ENCODE assay signal across 28 cellular contexts in the genomic region with DNA sequence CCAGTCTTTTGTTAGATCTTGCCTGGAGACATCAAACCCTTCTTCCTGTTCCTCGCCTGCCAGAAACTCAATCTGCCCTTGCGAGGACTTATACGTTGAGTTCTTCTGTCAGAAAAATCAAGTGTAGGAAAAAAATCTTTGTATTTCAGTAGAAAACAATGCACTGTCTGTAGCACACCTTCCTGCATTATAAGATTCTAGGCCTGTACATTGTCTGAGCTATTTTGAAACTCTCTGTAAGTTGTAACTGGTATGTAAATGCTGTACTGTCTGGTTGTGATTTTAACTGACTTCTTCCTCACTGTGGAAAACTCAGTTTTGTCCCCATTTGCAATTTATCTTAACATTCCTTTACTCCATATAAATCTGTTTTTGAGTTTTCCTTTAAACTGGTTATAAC. TPM values are rescaled to one million over a fixed set of nuclear protein-coding genes. Genes with fewer than 3 reads are reported as not detected.
DNase-seq lines count a peak whose midpoint lies in the region; ATAC-seq, FAIRE-seq and TF ChIP-seq lines count a peak whose summit lies in the region.
"Had no signal": no experiment of that assay in that cellular context is flagged by ENCODE, and none has a peak within 500 bp of the region (broad histone marks: within the 10 kb centered on the region; RNA-seq: fewer than 3 reads in every experiment).

No MANE protein-coding gene starts in this region.

- CTCF ChIA-PET in GM12878 (lab: Yijun Ruan, JAX), result interaction anchor here (1.0 to 15.1 kb wide), 5 partner anchors 19 to 168 kb away, joined by 3 to 389 read pairs (median 5); a partner anchor contains a TSS

- H3K4me2 ChIP-seq in Loucy (ENCODE audit: low read depth, low read length, poor library complexity, severe bottlenecking) (no peak overlapping the region), GM12878 (ENCODE audit: control insufficient read depth, insufficient read depth) (no peak overlapping the region)
- H3K4me2 ChIP-seq: BLaER1 had no signal

- H3F3A ChIP-seq in Loucy (ENCODE audit: low read depth), result no peaks in the 10 kb centered on the region

- no peaks in the 10 kb centered on the region for H3K36me3 ChIP-seq in CD4-positive, CD25-positive, alpha-beta regulatory T cell (ENCODE audit: control insufficient read depth, insufficient read depth, low read length)
- no peaks in the 10 kb centered on the region for H3K36me3 ChIP-seq in Loucy (ENCODE audit: insufficient read depth, low read length)
- no peaks in the 10 kb centered on the region for H3K36me3 ChIP-seq in GM12878 (ENCODE audit: control insufficient read depth in 2 of 2, insufficient read depth in 2 of 2, low read length in 1 of 2)
- H3K36me3 ChIP-seq: BLaER1 had no signal

- H3K27ac ChIP-seq in CD4-positive, CD25-positive, alpha-beta regulatory T cell (ENCODE audit: insufficient read depth, low read length, poor library complexity, severe bottlenecking), result no peak overlapping the region
- H3K27ac ChIP-seq in GM12878 (ENCODE audit: control insufficient read depth, insufficient read depth), result no peak overlapping the region
- H3K27ac ChIP-seq: BLaER1, RWPE1, SK-N-MC had no signal

- no TSS peak for BruUV-seq in GM12878 (replicated peaks; lab: Mats Ljungman, UMichigan)

- SMC1A ChIA-PET in GM12878 (lab: Charles Lee; ENCODE audit: uncharacterized antibody, unreplicated experiment), result interaction anchor here (1.0 to 13.1 kb wide), 5 partner anchors 20 to 79 kb away, joined by 3 to 237 read pairs (median 7); a partner anchor contains a TSS

- DNase-seq in CD4-positive, CD25-positive, alpha-beta regulatory T cell, result peak in 1 of 3 donors; percentile 42
- DNase-seq in GM12878 (ENCODE audit: low read depth, low spot score) (no peak), Right ventricle myocardium inferior (ENCODE audit: missing footprints) (no peak), NCI-H2081 treated with DMSO at 0.1 percent for 48 hours (lab: John Stamatoyannopoulos, UW) (no peak)
- no peak for DNase-seq in stimulated activated effector memory CD8-positive, alpha-beta T cell treated with anti-CD3 and anti-CD28 coated beads, Interleukin-12 subunit alpha, Interleukin-12 subunit beta, amount 100 ng/mL, for 72 hours (ENCODE audit: low spot score in 2 of 2)
- DNase-seq: CD4-positive, alpha-beta memory T cell; COR-L47; H7; Kasumi-1; NCI-H1105; NCI-H1436 treated with DMSO at 0.1 percent for 48 hours; NCI-H1930; NCI-H446; NCI-H524 treated with DMSO at 0.1 percent for 48 hours; NCI-H774; SIG-M5 had no signal

- H3K4me1 ChIP-seq in CD4-positive, CD25-positive, alpha-beta regulatory T cell (ENCODE audit: control insufficient read depth, insufficient read depth, low read length, poor library complexity, severe bottlenecking), result peaks cover 10% of the 10 kb centered on the region
- H3K4me1 ChIP-seq in Loucy (ENCODE audit: insufficient read depth, low read length, poor library complexity, severe bottlenecking) (peaks cover 4% of the 10 kb centered on the region), GM12878 (ENCODE audit: control insufficient read depth, insufficient read depth, low read length) (peaks cover 8% of the 10 kb centered on the region)

- H4K20me1 ChIP-seq in Loucy (ENCODE audit: insufficient read depth, low read length, poor library complexity, severe bottlenecking) (no peaks in the 10 kb centered on the region), GM12878 (ENCODE audit: control insufficient read depth, insufficient read depth) (no peaks in the 10 kb centered on the region)
- H4K20me1 ChIP-seq: BLaER1 had no signal

- no peak for FAIRE-seq in GM12878 (lab: Jason Lieb, UNC)
- FAIRE-seq: G401.6, K562 had no signal

- 0 out of 2 replicates have a peak overlapping the region, but pooled peaks have one; percentile 11 for H2AFZ ChIP-seq in Loucy (ENCODE audit: low read length)
- no peak overlapping the region for H2AFZ ChIP-seq in GM12878 (ENCODE audit: control insufficient read depth, low read depth, low read length)

- peaks cover 4 to 17% (median 12%) of the 10 kb centered on the region in 4 donors for H3K4me1 Mint-ChIP-seq in CD4-positive, CD25-positive, alpha-beta regulatory T cell
- peaks cover 19% of the 10 kb centered on the region for H3K4me1 Mint-ChIP-seq in stimulated activated effector memory CD8-positive, alpha-beta T cell treated with anti-CD3 and anti-CD28 coated beads, Interleukin-12 subunit alpha, Interleukin-12 subunit beta, amount 100 ng/mL, for 72 hours

- no peaks in the 10 kb centered on the region for H3K36me3 Mint-ChIP-seq in CD4-positive, CD25-positive, alpha-beta regulatory T cell
- no peaks in the 10 kb centered on the region for H3K36me3 Mint-ChIP-seq in stimulated activated effector memory CD8-positive, alpha-beta T cell treated with anti-CD3 and anti-CD28 coated beads, Interleukin-12 subunit alpha, Interleukin-12 subunit beta, amount 100 ng/mL, for 72 hours
- H3K36me3 Mint-ChIP-seq: CD4-positive, alpha-beta memory T cell had no signal

- no peaks in the 10 kb centered on the region for H3K79me2 ChIP-seq in Loucy (ENCODE audit: insufficient read depth, low read length)
- H3K79me2 ChIP-seq in GM12878 (ENCODE audit: control insufficient read depth, insufficient read depth, low read length), result no peaks in the 10 kb centered on the region

- H3K27me3 Mint-ChIP-seq in CD4-positive, CD25-positive, alpha-beta regulatory T cell, result no peaks in the 10 kb centered on the region
- H3K27me3 Mint-ChIP-seq: CD4-positive, alpha-beta memory T cell had no signal

- TF ChIP-seq CTCF in Loucy (conservative IDR thresholded peaks at IDR 0.05; ENCODE audit: low read length) (no peak), GM12878 (IDR thresholded peaks at IDR 0.05 in 2 of 3, conservative IDR thresholded peaks at IDR 0.05 in 1 of 3; ENCODE audit: control insufficient read depth in 2 of 3, extremely low read depth in 1 of 3, insufficient read depth in 1 of 3, low read depth in 3 of 3, low read length in 3 of 3) (no peak)

- no peak overlapping the region for H3K4me3 Mint-ChIP-seq in CD4-positive, CD25-positive, alpha-beta regulatory T cell
- H3K4me3 Mint-ChIP-seq in stimulated activated effector memory CD8-positive, alpha-beta T cell treated with anti-CD3 and anti-CD28 coated beads, Interleukin-12 subunit alpha, Interleukin-12 subunit beta, amount 100 ng/mL, for 72 hours, result no peak overlapping the region
- H3K4me3 Mint-ChIP-seq: CD4-positive, alpha-beta memory T cell had no signal

- POLR2A ChIA-PET in GM12878 (lab: Charles Lee), result interaction anchor here (1.1 kb wide), 1 partner anchor 79 kb away, joined by 3 read pairs; no protein-coding TSS in a partner anchor

- H3K4me3 ChIP-seq in CD4-positive, CD25-positive, alpha-beta regulatory T cell (ENCODE audit: low read depth, low read length), result no peak overlapping the region
- H3K4me3 ChIP-seq in Loucy (ENCODE audit: low read length, poor library complexity, severe bottlenecking), result no peak overlapping the region
- H3K4me3 ChIP-seq in GM12878, result no peak overlapping the region
- H3K4me3 ChIP-seq: BLaER1, K562, SK-N-MC had no signal

- no peaks in the 10 kb centered on the region for H3K9me2 ChIP-seq in Loucy (replicated peaks; ENCODE audit: low read depth, low read length)

- in situ Hi-C loops in GM12878 (cut with MboI), result no loop called here

- no peak for TF ChIP-seq RAD21 in GM12878 (IDR thresholded peaks at IDR 0.05; ENCODE audit: insufficient read depth, low read depth, low read length)

- no peak for ATAC-seq in CD4-positive, CD25-positive, alpha-beta regulatory T cell (ENCODE audit: low read depth in 2 of 2)
- ATAC-seq in GM12878, result peak; percentile 59
- no peak for ATAC-seq in stimulated activated effector memory CD8-positive, alpha-beta T cell treated with anti-CD3 and anti-CD28 coated beads, Interleukin-12 subunit alpha, Interleukin-12 subunit beta, amount 100 ng/mL, for 72 hours
- ATAC-seq in Right ventricle myocardium inferior, result no peak
- ATAC-seq in HG02798 (IDR thresholded peaks at IDR 0.05; ENCODE audit: poor library complexity, unreplicated experiment), result no peak
- ATAC-seq: K562, Panc1 had no signal

- H3K9me3 Mint-ChIP-seq in CD4-positive, CD25-positive, alpha-beta regulatory T cell, result no peaks in the 10 kb centered on the region
- no peaks in the 10 kb centered on the region for H3K9me3 Mint-ChIP-seq in stimulated activated effector memory CD8-positive, alpha-beta T cell treated with anti-CD3 and anti-CD28 coated beads, Interleukin-12 subunit alpha, Interleukin-12 subunit beta, amount 100 ng/mL, for 72 hours

- intact Hi-C loops in GM12878 (cut with micrococcal nuclease; ENCODE audit: unreplicated experiment), result no loop called here
- intact Hi-C loops in Right ventricle myocardium inferior (cut with DNase I), result no loop called here

- H3K9ac ChIP-seq in Loucy (ENCODE audit: low read depth, low read length, poor library complexity, severe bottlenecking) (no peak overlapping the region), GM12878 (ENCODE audit: control insufficient read depth, insufficient read depth, low read length) (no peak overlapping the region)
- H3K9ac ChIP-seq: BLaER1 had no signal

- WGBS in GM12878 (ENCODE audit: insufficient coverage, insufficient replicate concordance, low lambda C conversion rate, missing lambda C conversion rate), result 83% methylated on average over 3 of the region's 3 CpGs

- H3K27ac Mint-ChIP-seq in CD4-positive, CD25-positive, alpha-beta regulatory T cell, result peak overlapping the region; percentile 16 to 82 (median 29)
- peak overlapping the region; percentile 32 for H3K27ac Mint-ChIP-seq in stimulated activated effector memory CD8-positive, alpha-beta T cell treated with anti-CD3 and anti-CD28 coated beads, Interleukin-12 subunit alpha, Interleukin-12 subunit beta, amount 100 ng/mL, for 72 hours

- RAD21 ChIA-PET in GM12878 (lab: Charles Lee; ENCODE audit: unreplicated experiment), result interaction anchor here (1.3 to 2.2 kb wide), 5 partner anchors 21 to 168 kb away, joined by 3 to 19 read pairs (median 4); no protein-coding TSS in a partner anchor

- H3K9me3 ChIP-seq in CD4-positive, CD25-positive, alpha-beta regulatory T cell (ENCODE audit: control insufficient read depth in 2 of 2, low read length in 2 of 2), result no peaks in the 10 kb centered on the region
- H3K9me3 ChIP-seq in Loucy (ENCODE audit: insufficient read depth, low read depth, low read length) (no peaks in the 10 kb centered on the region), GM12878 (replicated peaks; ENCODE audit: control insufficient read depth, insufficient read depth, low read length) (peaks cover 2% of the 10 kb centered on the region; the same call in 1 of the 3 replicates)
- H3K9me3 ChIP-seq: BLaER1 had no signal

- TF ChIP-seq EP300 in GM12878 (IDR thresholded peaks at IDR 0.05; ENCODE audit: borderline replicate concordance in 1 of 2, control insufficient read depth in 1 of 2, low read depth in 2 of 2, low read length in 2 of 2), result no peak

- H3K27me3 ChIP-seq in CD4-positive, CD25-positive, alpha-beta regulatory T cell (ENCODE audit: control insufficient read depth, insufficient read depth, low read length), result no peaks in the 10 kb centered on the region
- H3K27me3 ChIP-seq in Loucy (ENCODE audit: insufficient read depth, low read length, poor library complexity, severe bottlenecking), result no peaks in the 10 kb centered on the region
- H3K27me3 ChIP-seq in GM12878 (replicated peaks in 1 of 2; ENCODE audit: control insufficient read depth in 2 of 2, insufficient read depth in 2 of 2, low read length in 1 of 2), result no peaks in the 10 kb centered on the region
- H3K27me3 ChIP-seq: BLaER1 had no signal

- no peak for TF ChIP-seq POLR2A in GM12878 (IDR thresholded peaks at IDR 0.05; ENCODE audit: low read depth, low read length)

RNA-seq across cellular contexts. Expression of a gene that starts 17.7 kb away (rescaled TPM):
- total RNA-seq in CD4-positive, CD25-positive, alpha-beta regulatory T cell, result not detected
- not detected for polyA plus RNA-seq in CD4-positive, CD25-positive, alpha-beta regulatory T cell
- 0.12 TPM in 1 of 2 replicates, not detected in the other for total RNA-seq in GM12878 (2013; cell fraction: nucleolus; rRNA removed)
- total RNA-seq in GM12878 (2014; rRNA removed) (0.16 and 0.17 TPM in 2 replicates), GM12878 (2014; rRNA removed; fragmentation: Illumina TruSeq; extraction: Trizol) (0.18 and 0.23 TPM in 2 replicates), GM12878 (2021) (0.38 and 0.40 TPM in 2 replicates), Right ventricle myocardium inferior (317 TPM)
- polyA plus RNA-seq in GM12878 (2011; ENCODE audit: low read depth), result 0.16 TPM
- polyA plus RNA-seq in GM12878 (2011; rRNA removed) (0.01 and 0.03 TPM in 2 replicates), GM12878 (2014; fragmentation: Illumina TruSeq; extraction: Trizol) (0.14 and 0.24 TPM in 2 replicates), GM12878 (2014; fragmentation: Nextera tagmentation; extraction: Ambion mirVana) (under 1 TPM in 1 of 2 experiments, not detected in 1; 0.05 TPM), GM12878 (2014; rRNA removed) (0.08 and 0.27 TPM in 2 replicates), GM12878 (2016; fragmentation: Nextera tagmentation; extraction: Ambion mirVana) (under 1 TPM; 0.04 to 0.05 TPM)
- 0.03 and 0.08 TPM in 2 replicates for polyA plus RNA-seq in GM12878 (2011; cell fraction: cytosol; rRNA removed)
- 0.30 and 0.37 TPM in 2 replicates for polyA plus RNA-seq in GM12878 (2011; cell fraction: nucleus; rRNA removed)
- polyA plus RNA-seq in GM12878 (2012), result 0.20 and 0.28 TPM in 2 replicates
- 0.07 and 0.21 TPM in 2 replicates for polyA minus RNA-seq in GM12878 (2011; rRNA and poly(A)+ RNA removed)
- polyA minus RNA-seq in GM12878 (2011; cell fraction: cytosol; rRNA and poly(A)+ RNA removed), result not detected in 2 replicates
- polyA minus RNA-seq in GM12878 (2011; cell fraction: nucleus; rRNA and poly(A)+ RNA removed), result 0.12 and 0.29 TPM in 2 replicates
- total RNA-seq: A172; CD4-positive, alpha-beta memory T cell; H7; HT1080; MCF 10A had no signal
- polyA plus RNA-seq: AG04450 had no signal

RNA-seq across cellular contexts. Expression of a gene that starts 56.7 kb away (rescaled TPM):
- 300 TPM for total RNA-seq in CD4-positive, CD25-positive, alpha-beta regulatory T cell
- polyA plus RNA-seq in CD4-positive, CD25-positive, alpha-beta regulatory T cell, result 10 to 100 TPM; 12.5 to 24.1 (median 14.7) TPM
- total RNA-seq in GM12878 (2013; cell fraction: nucleolus; rRNA removed), result 19.2 and 23.9 TPM in 2 replicates
- 14.2 TPM in 2 replicates for total RNA-seq in GM12878 (2014; rRNA removed)
- 6.4 and 6.7 TPM in 2 replicates for total RNA-seq in GM12878 (2014; rRNA removed; fragmentation: Illumina TruSeq; extraction: Trizol)
- total RNA-seq in GM12878 (2021), result 12.0 and 12.1 TPM in 2 replicates
- polyA plus RNA-seq in GM12878 (2011; ENCODE audit: low read depth), result 7.8 TPM
- polyA plus RNA-seq in GM12878 (2011; rRNA removed), result 5.9 and 11.1 TPM in 2 replicates
- 15.2 and 18.9 TPM in 2 replicates for polyA plus RNA-seq in GM12878 (2011; cell fraction: cytosol; rRNA removed)
- polyA plus RNA-seq in GM12878 (2011; cell fraction: nucleus; rRNA removed), result 18.3 and 26.2 TPM in 2 replicates
- 17.7 and 20.8 TPM in 2 replicates for polyA plus RNA-seq in GM12878 (2012)
- 3.0 and 7.3 TPM in 2 replicates for polyA plus RNA-seq in GM12878 (2014; fragmentation: Illumina TruSeq; extraction: Trizol)
- polyA plus RNA-seq in GM12878 (2014; fragmentation: Nextera tagmentation; extraction: Ambion mirVana), result under 1 TPM; 0.32 to 0.77 TPM
- polyA plus RNA-seq in GM12878 (2014; rRNA removed), result 9.3 TPM in 2 replicates
- 1 to 10 TPM; 4.9 to 7.0 TPM for polyA plus RNA-seq in GM12878 (2016; fragmentation: Nextera tagmentation; extraction: Ambion mirVana)
- 17.1 and 27.4 TPM in 2 replicates for polyA minus RNA-seq in GM12878 (2011; rRNA and poly(A)+ RNA removed)
- polyA minus RNA-seq in GM12878 (2011; cell fraction: cytosol; rRNA and poly(A)+ RNA removed), result 6.5 and 11.8 TPM in 2 replicates
- 16.4 and 17.9 TPM in 2 replicates for polyA minus RNA-seq in GM12878 (2011; cell fraction: nucleus; rRNA and poly(A)+ RNA removed)
- 12.9 TPM for total RNA-seq in Right ventricle myocardium inferior

Comparison
In these comparisons a context has a peak if more than half of its experiments do, and no peak if none do; other contexts are left out.
1. RNA of a gene that starts 17.7 kb away (total RNA-seq): 317 TPM in Right ventricle myocardium inferior (single experiment); 0.12 to 0.40 TPM in GM12878 and not detected in CD4-positive, CD25-positive, alpha-beta regulatory T cell (single experiment); every median in the first group is over 100 times any median in the second.
2. RNA of a gene that starts 56.7 kb away (total RNA-seq): 300 TPM in CD4-positive, CD25-positive, alpha-beta regulatory T cell (single experiment); 12.9 TPM in Right ventricle myocardium inferior (single experiment) and 6.4 to 23.9 TPM in GM12878; every median in the first group is over 10 times any median in the second.